In genomic region chr13:60178327-60178726, GRCh38 we compare ENCODE assay signal across 31 cellular contexts.
"Had no signal": no experiment of that assay in that cellular context is flagged by ENCODE, and none has a peak within 500 bp of the region (broad histone marks: within the 10 kb centered on the region; RNA-seq: fewer than 3 reads in every experiment).

No MANE protein-coding gene starts in this region.

- H3K4me3 Mint-ChIP-seq: activated B cell treated with CpG ODN at 0.5 μM for 24 hours; activated CD4-positive, alpha-beta memory T cell treated with anti-CD3 and anti-CD28 coated beads for 36 hours; activated CD4-positive, alpha-beta T cell treated with anti-CD3 and anti-CD28 coated beads, Interleukin-2, amount 10 ng/mL, durations not matched to agents 24 days and 14 days; activated CD8-positive, alpha-beta memory T cell treated with anti-CD3 and anti-CD28 coated beads, Interleukin-2, amount 10 ng/mL, durations not matched to agents 7 days and 5 days; activated CD8-positive, alpha-beta T cell treated with anti-CD3 and anti-CD28 coated beads, Interleukin-2, amount 10 ng/mL, durations not matched to agents 7 days and 5 days; activated naive CD4-positive, alpha-beta T cell treated with anti-CD3 and anti-CD28 coated beads for 36 hours; activated naive CD4-positive, alpha-beta T cell treated with anti-CD3 and anti-CD28 coated beads, Interleukin-2, amount 50 U/mL, for 24 hours; activated naive CD8-positive, alpha-beta T cell treated with anti-CD3 and anti-CD28 coated beads for 36 hours; activated naive CD8-positive, alpha-beta T cell treated with anti-CD3 and anti-CD28 coated beads, Interleukin-2, amount 50 U/mL, for 24 hours; activated T-helper 1 cell treated with anti-CD3 and anti-CD28 coated beads, Interleukin-12 subunit alpha, Interleukin-12 subunit beta, Interleukin-2, Interleukin-4 antibody, amounts not matched to agents 30 ng/mL and 10 ng/mL and 1 ng/mL, durations not matched to agents 14 hours and 24 hours and 36 hours; brain; T-helper 17 cell; T-helper 2 cell treated with Interferon-gamma antibody and Interleukin-4, amounts not matched to agents 5 μg/mL and 100 μg/mL, for 36 hours had no signal

- H3K4me1 ChIP-seq: adrenal gland, breast epithelium, colonic mucosa, heart left ventricle had no signal

- DNase-seq: activated B cell treated with CpG ODN at 0.5 μM for 24 hours; activated CD4-positive, alpha-beta memory T cell treated with anti-CD3 and anti-CD28 coated beads for 36 hours; activated CD4-positive, alpha-beta T cell treated with anti-CD3 and anti-CD28 coated beads, Interleukin-2, amount 10 ng/mL, durations not matched to agents 24 days and 14 days; activated CD8-positive, alpha-beta memory T cell treated with anti-CD3 and anti-CD28 coated beads, Interleukin-2, amount 10 ng/mL, durations not matched to agents 7 days and 5 days; activated CD8-positive, alpha-beta memory T cell treated with anti-CD3 and anti-CD28 coated beads, Interleukin-2, amount 50 U/mL, for 4 hours; activated CD8-positive, alpha-beta T cell treated with anti-CD3 and anti-CD28 coated beads, Interleukin-2, amount 10 ng/mL, durations not matched to agents 7 days and 5 days; activated effector memory CD4-positive, alpha-beta T cell treated with anti-CD3 and anti-CD28 coated beads, Interleukin-2, amount 50 U/mL, for 16 hours; activated naive CD4-positive, alpha-beta T cell treated with anti-CD3 and anti-CD28 coated beads for 36 hours; activated naive CD8-positive, alpha-beta T cell treated with anti-CD3 and anti-CD28 coated beads for 36 hours; activated naive CD8-positive, alpha-beta T cell treated with anti-CD3 and anti-CD28 coated beads, Interleukin-2, amount 50 U/mL, for 24 hours; activated T-cell treated with anti-CD3 and anti-CD28 coated beads, Interleukin-2, amount 50 U/mL, for 1 hour; activated T-cell treated with anti-CD3 and anti-CD28 coated beads, Interleukin-2, amount 50 U/mL, for 48 hours; adrenal gland; amygdala; aorta; central memory CD4-positive, alpha-beta T cell; cerebellar nuclear complex; colonic mucosa; effector CD8-positive, alpha-beta T cell; foreskin fibroblast; heart left ventricle; T-helper 17 cell; T1000; WERI-Rb-1 had no signal

- H3K27ac Mint-ChIP-seq: activated B cell treated with CpG ODN at 0.5 μM for 24 hours; activated CD4-positive, alpha-beta memory T cell treated with anti-CD3 and anti-CD28 coated beads for 36 hours; activated CD4-positive, alpha-beta T cell treated with anti-CD3 and anti-CD28 coated beads, Interleukin-2, amount 10 ng/mL, durations not matched to agents 24 days and 14 days; activated CD8-positive, alpha-beta memory T cell treated with anti-CD3 and anti-CD28 coated beads, Interleukin-2, amount 10 ng/mL, durations not matched to agents 7 days and 5 days; activated CD8-positive, alpha-beta T cell treated with anti-CD3 and anti-CD28 coated beads, Interleukin-2, amount 10 ng/mL, durations not matched to agents 7 days and 5 days; activated naive CD4-positive, alpha-beta T cell treated with anti-CD3 and anti-CD28 coated beads for 36 hours; activated naive CD4-positive, alpha-beta T cell treated with anti-CD3 and anti-CD28 coated beads, Interleukin-2, amount 50 U/mL, for 24 hours; activated naive CD8-positive, alpha-beta T cell treated with anti-CD3 and anti-CD28 coated beads for 36 hours; activated naive CD8-positive, alpha-beta T cell treated with anti-CD3 and anti-CD28 coated beads, Interleukin-2, amount 50 U/mL, for 24 hours; activated T-helper 1 cell treated with anti-CD3 and anti-CD28 coated beads, Interleukin-12 subunit alpha, Interleukin-12 subunit beta, Interleukin-2, Interleukin-4 antibody, amounts not matched to agents 30 ng/mL and 10 ng/mL and 1 ng/mL, durations not matched to agents 14 hours and 24 hours and 36 hours; activated T-helper 2 cell treated with anti-CD3 and anti-CD28 coated beads, Interferon-gamma antibody, Interleukin-2, Interleukin-4, amounts not matched to agents 10 μg/mL and 5 μg/mL and 100 μg/mL, durations not matched to agents 14 hours and 24 hours and 36 hours; T-helper 17 cell; T-helper 2 cell treated with Interferon-gamma antibody and Interleukin-4, amounts not matched to agents 5 μg/mL and 100 μg/mL, for 36 hours had no signal

- H3K9me3 ChIP-seq: adrenal gland, breast epithelium, colonic mucosa, heart left ventricle had no signal

- H3K4me3 ChIP-seq: adrenal gland, breast epithelium, cardiac muscle cell, colonic mucosa, heart left ventricle had no signal

- H3K9me3 Mint-ChIP-seq: activated B cell treated with CpG ODN at 0.5 μM for 24 hours; activated CD4-positive, alpha-beta memory T cell treated with anti-CD3 and anti-CD28 coated beads for 36 hours; activated CD4-positive, alpha-beta T cell treated with anti-CD3 and anti-CD28 coated beads, Interleukin-2, amount 10 ng/mL, durations not matched to agents 24 days and 14 days; activated naive CD4-positive, alpha-beta T cell treated with anti-CD3 and anti-CD28 coated beads for 36 hours; activated naive CD4-positive, alpha-beta T cell treated with anti-CD3 and anti-CD28 coated beads, Interleukin-2, amount 50 U/mL, for 24 hours; activated naive CD8-positive, alpha-beta T cell treated with anti-CD3 and anti-CD28 coated beads for 36 hours; activated naive CD8-positive, alpha-beta T cell treated with anti-CD3 and anti-CD28 coated beads, Interleukin-2, amount 50 U/mL, for 24 hours; activated T-helper 1 cell treated with anti-CD3 and anti-CD28 coated beads, Interleukin-12 subunit alpha, Interleukin-12 subunit beta, Interleukin-2, Interleukin-4 antibody, amounts not matched to agents 30 ng/mL and 10 ng/mL and 1 ng/mL, durations not matched to agents 14 hours and 24 hours and 36 hours; activated T-helper 2 cell treated with anti-CD3 and anti-CD28 coated beads, Interferon-gamma antibody, Interleukin-2, Interleukin-4, amounts not matched to agents 10 μg/mL and 5 μg/mL and 100 μg/mL, durations not matched to agents 14 hours and 24 hours and 36 hours; brain; T-helper 2 cell treated with Interferon-gamma antibody and Interleukin-4, amounts not matched to agents 5 μg/mL and 100 μg/mL, for 36 hours had no signal

- H3K27me3 ChIP-seq: adrenal gland, cardiac muscle cell, colonic mucosa had no signal

- H3K36me3 ChIP-seq: adrenal gland, breast epithelium, cardiac muscle cell, colonic mucosa, heart left ventricle, WERI-Rb-1 had no signal

- H3K27ac ChIP-seq: adrenal gland, breast epithelium, cardiac muscle cell, colonic mucosa, heart left ventricle, WERI-Rb-1 had no signal

- H3K4me1 Mint-ChIP-seq: activated B cell treated with CpG ODN at 0.5 μM for 24 hours; activated CD4-positive, alpha-beta T cell treated with anti-CD3 and anti-CD28 coated beads, Interleukin-2, amount 10 ng/mL, durations not matched to agents 24 days and 14 days; activated CD8-positive, alpha-beta memory T cell treated with anti-CD3 and anti-CD28 coated beads, Interleukin-2, amount 10 ng/mL, durations not matched to agents 7 days and 5 days; activated naive CD4-positive, alpha-beta T cell treated with anti-CD3 and anti-CD28 coated beads, Interleukin-2, amount 50 U/mL, for 24 hours; activated naive CD8-positive, alpha-beta T cell treated with anti-CD3 and anti-CD28 coated beads for 36 hours; activated naive CD8-positive, alpha-beta T cell treated with anti-CD3 and anti-CD28 coated beads, Interleukin-2, amount 50 U/mL, for 24 hours; brain; T-helper 17 cell had no signal

- H3K36me3 Mint-ChIP-seq: activated CD4-positive, alpha-beta memory T cell treated with anti-CD3 and anti-CD28 coated beads for 36 hours; activated CD8-positive, alpha-beta memory T cell treated with anti-CD3 and anti-CD28 coated beads, Interleukin-2, amount 10 ng/mL, durations not matched to agents 7 days and 5 days; activated naive CD4-positive, alpha-beta T cell treated with anti-CD3 and anti-CD28 coated beads, Interleukin-2, amount 50 U/mL, for 24 hours; activated naive CD8-positive, alpha-beta T cell treated with anti-CD3 and anti-CD28 coated beads for 36 hours; brain had no signal
